Comparison of ENCODE assay signal across 17 cellular contexts in the genomic region with DNA sequence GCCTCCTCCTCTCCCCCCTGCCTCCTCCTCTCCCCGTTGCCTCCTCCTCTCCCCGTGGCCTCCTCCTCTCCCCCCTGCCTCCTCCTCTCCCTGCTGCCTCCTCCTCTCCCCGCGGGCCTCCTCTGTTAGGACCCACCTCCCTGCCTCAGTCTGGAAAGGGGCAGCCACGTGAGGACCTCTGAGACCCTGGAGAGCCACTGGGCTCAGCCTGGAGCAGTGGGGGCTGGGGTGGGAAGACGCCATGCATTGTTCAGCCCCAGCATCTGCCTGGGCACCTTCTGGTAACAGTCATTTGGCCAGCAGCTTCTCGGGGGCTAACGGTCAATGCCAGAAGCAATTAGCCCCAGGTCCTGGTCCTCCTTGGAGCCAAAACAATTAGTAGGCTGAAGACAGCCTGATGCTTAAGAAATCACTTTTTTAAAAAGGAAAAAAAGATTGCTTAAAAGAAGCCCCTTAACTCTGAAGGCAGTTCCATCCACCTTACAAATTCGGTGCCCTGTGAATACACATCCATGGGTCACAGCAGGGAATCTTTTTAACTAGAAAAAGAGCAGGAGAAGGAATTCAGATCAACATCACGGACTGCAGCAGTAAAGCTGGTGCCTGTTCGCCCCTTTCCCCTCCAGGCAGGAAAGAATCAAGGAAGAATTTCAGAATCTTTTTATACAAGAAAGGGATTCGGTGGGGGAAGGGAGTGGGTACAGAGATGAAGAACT. TPM values are rescaled to one million over a fixed set of nuclear protein-coding genes. Genes with fewer than 3 reads are reported as not detected.
A peak's percentile ranks its signal among the peaks of the same experiment; 100 is the strongest.
DNase-seq lines count a peak whose midpoint lies in the region; ATAC-seq and TF ChIP-seq lines count a peak whose summit lies in the region.
"Had no signal": no experiment of that assay in that cellular context is flagged by ENCODE, and none has a peak within 500 bp of the region (broad histone marks: within the 10 kb centered on the region; RNA-seq: fewer than 3 reads in every experiment).

No MANE protein-coding gene starts in this region.

- WGBS in esophagus squamous epithelium, 2 donors: 58 to 62% methylated on average over 6 to 8 of the region's 12 CpGs

- ATAC-seq in left ventricle myocardium superior: no peak
- no peak for ATAC-seq in Right ventricle myocardium superior (ENCODE audit: poor library complexity)
- ATAC-seq in HG02763 (IDR thresholded peaks at IDR 0.05; ENCODE audit: unreplicated experiment): no peak
- ATAC-seq in GM21423 (IDR thresholded peaks at IDR 0.05; ENCODE audit: unreplicated experiment): no peak
- ATAC-seq in HG03342 (IDR thresholded peaks at IDR 0.05; ENCODE audit: unreplicated experiment): no peak
- ATAC-seq: stimulated activated memory B cell treated with anti-CD40 and anti-IgM and Interleukin-4, amounts not matched to agents 10 μg/mL and 1 μg/mL and 100 μg/mL, for 72 hours had no signal

- H3K27me3 Mint-ChIP-seq in neural crest cell (ENCODE audit: low read depth): no peaks in the 10 kb centered on the region

- peaks cover 5% of the 10 kb centered on the region for H3K36me3 Mint-ChIP-seq in neural crest cell (ENCODE audit: low read depth)
- H3K36me3 Mint-ChIP-seq: stimulated activated memory B cell treated with anti-CD40 and anti-IgM and Interleukin-4, amounts not matched to agents 10 μg/mL and 1 μg/mL and 100 μg/mL, for 72 hours had no signal

- no peaks in the 10 kb centered on the region for H3K9me3 ChIP-seq in esophagus squamous epithelium
- H3K9me3 ChIP-seq: right atrium auricular region had no signal

- peaks cover 0 to 15% (median 0%) of the 10 kb centered on the region in 3 donors for H3K36me3 ChIP-seq in esophagus squamous epithelium
- H3K36me3 ChIP-seq: right atrium auricular region had no signal

- DNase-seq in left ventricle myocardium superior (peak; percentile 6), Right ventricle myocardium superior (no peak), esophagus squamous epithelium (lab: John Stamatoyannopoulos, UW) (no peak), neural crest cell (ENCODE audit: low read depth, low spot score) (no peak), NCI-H524 (lab: John Stamatoyannopoulos, UW) (no peak)
- DNase-seq: activated CD4-positive, alpha-beta T cell treated with anti-CD3 and anti-CD28 coated beads, Interleukin-2, amount 50 U/mL, for 1 hour; aorta; dermis blood vessel endothelial cell; NCI-H1930; NCI-H526 treated with DMSO at 0.1 percent for 48 hours; stimulated activated CD4-positive, alpha-beta T cell treated with anti-CD3 and anti-CD28 coated beads, Interleukin-4, amount 100 ng/mL, for 4 hours; T1000 had no signal

- peaks cover 4 to 38% (median 6%) of the 10 kb centered on the region in 3 donors for H3K4me1 ChIP-seq in esophagus squamous epithelium

- TF ChIP-seq CTCF in esophagus squamous epithelium (IDR thresholded peaks at IDR 0.05) (no peak), neural crest cell (conservative IDR thresholded peaks at IDR 0.05) (no peak)

- no peaks in the 10 kb centered on the region for H3K9me3 Mint-ChIP-seq in neural crest cell
- H3K9me3 Mint-ChIP-seq: stimulated activated memory B cell treated with anti-CD40 and anti-IgM and Interleukin-4, amounts not matched to agents 10 μg/mL and 1 μg/mL and 100 μg/mL, for 72 hours had no signal

- no peak for TF ChIP-seq POLR2A in esophagus squamous epithelium (IDR thresholded peaks at IDR 0.05)

- peaks cover 43% of the 10 kb centered on the region for H3K4me1 Mint-ChIP-seq in neural crest cell
- H3K4me1 Mint-ChIP-seq: stimulated activated memory B cell treated with anti-CD40 and anti-IgM and Interleukin-4, amounts not matched to agents 10 μg/mL and 1 μg/mL and 100 μg/mL, for 72 hours had no signal

- intact Hi-C loops in left ventricle myocardium superior (cut with micrococcal nuclease): no loop called here
- intact Hi-C loops in Right ventricle myocardium superior (cut with DNase I): no loop called here
- intact Hi-C loops in esophagus squamous epithelium (cut with DNase I): no loop called here

- H3K4me3 ChIP-seq in esophagus squamous epithelium: no peak overlapping the region
- H3K4me3 ChIP-seq: right atrium auricular region had no signal

- peak overlapping the region; percentile 29 for H3K4me3 Mint-ChIP-seq in neural crest cell
- H3K4me3 Mint-ChIP-seq: stimulated activated memory B cell treated with anti-CD40 and anti-IgM and Interleukin-4, amounts not matched to agents 10 μg/mL and 1 μg/mL and 100 μg/mL, for 72 hours had no signal

- H3K27ac Mint-ChIP-seq in neural crest cell (ENCODE audit: unreplicated experiment): peak overlapping the region; percentile 25
- H3K27ac Mint-ChIP-seq: stimulated activated memory B cell treated with anti-CD40 and anti-IgM and Interleukin-4, amounts not matched to agents 10 μg/mL and 1 μg/mL and 100 μg/mL, for 72 hours had no signal

- no peaks in the 10 kb centered on the region for H3K27me3 ChIP-seq in esophagus squamous epithelium
- H3K27me3 ChIP-seq: right atrium auricular region had no signal

- peak overlapping the region in 3 of 4 donors; percentile 69 to 79 (median 74) for H3K27ac ChIP-seq in esophagus squamous epithelium
- H3K27ac ChIP-seq: right atrium auricular region had no signal

RNA-seq across cellular contexts. Expression of gene NXN, which starts 29.8 kb away (rescaled TPM):
- 18.9 TPM for total RNA-seq in left ventricle myocardium superior
- 20.2 TPM for total RNA-seq in Right ventricle myocardium superior
- total RNA-seq in esophagus squamous epithelium: 10 to 100 TPM; 19.5 to 34.9 (median 28.7) TPM
- total RNA-seq in neural crest cell: 75.9 and 76.4 TPM in 2 replicates

RNA-seq across cellular contexts. Expression of gene TIMM22, which starts 47.1 kb away (rescaled TPM):
- total RNA-seq in left ventricle myocardium superior (15.8 TPM), Right ventricle myocardium superior (17.1 TPM), esophagus squamous epithelium (10 to 100 TPM in 3 of 4 donors, 1 to 10 TPM in 1; 7.7 to 18.5 (median 11.8) TPM), neural crest cell (18.7 and 19.5 TPM in 2 replicates)
